ENCODE assay signal across 9 cellular contexts in genomic region chr2:26994975-26995374, GRCh38.
"Had no signal": no experiment of that assay in that cellular context is flagged by ENCODE, and none has a peak within 500 bp of the region (broad histone marks: within the 10 kb centered on the region; RNA-seq: fewer than 3 reads in every experiment).

No MANE protein-coding gene starts in this region.

- DNase-seq: GM23248, GOT3, H7, H9, HCEC 1CT, HFFc6 had no signal

- H3K4me1 ChIP-seq: HAP-1 had no signal

- H3K36me3 ChIP-seq: HAP-1 had no signal

- H3K4me1 Mint-ChIP-seq: GM23338 had no signal

- ATAC-seq: GM23338, HCT116 had no signal

- H3K27ac Mint-ChIP-seq: GM23338, H9, HFFc6 had no signal

- H3K9me3 Mint-ChIP-seq: GM23338, H9, HFFc6 had no signal

- H3K4me3 Mint-ChIP-seq: GM23338, H9, HFFc6 had no signal

- H3K9me3 ChIP-seq: HAP-1 had no signal

- H3K4me3 ChIP-seq: GM23248, GM23338, HAP-1 had no signal
